In the genomic region with DNA sequence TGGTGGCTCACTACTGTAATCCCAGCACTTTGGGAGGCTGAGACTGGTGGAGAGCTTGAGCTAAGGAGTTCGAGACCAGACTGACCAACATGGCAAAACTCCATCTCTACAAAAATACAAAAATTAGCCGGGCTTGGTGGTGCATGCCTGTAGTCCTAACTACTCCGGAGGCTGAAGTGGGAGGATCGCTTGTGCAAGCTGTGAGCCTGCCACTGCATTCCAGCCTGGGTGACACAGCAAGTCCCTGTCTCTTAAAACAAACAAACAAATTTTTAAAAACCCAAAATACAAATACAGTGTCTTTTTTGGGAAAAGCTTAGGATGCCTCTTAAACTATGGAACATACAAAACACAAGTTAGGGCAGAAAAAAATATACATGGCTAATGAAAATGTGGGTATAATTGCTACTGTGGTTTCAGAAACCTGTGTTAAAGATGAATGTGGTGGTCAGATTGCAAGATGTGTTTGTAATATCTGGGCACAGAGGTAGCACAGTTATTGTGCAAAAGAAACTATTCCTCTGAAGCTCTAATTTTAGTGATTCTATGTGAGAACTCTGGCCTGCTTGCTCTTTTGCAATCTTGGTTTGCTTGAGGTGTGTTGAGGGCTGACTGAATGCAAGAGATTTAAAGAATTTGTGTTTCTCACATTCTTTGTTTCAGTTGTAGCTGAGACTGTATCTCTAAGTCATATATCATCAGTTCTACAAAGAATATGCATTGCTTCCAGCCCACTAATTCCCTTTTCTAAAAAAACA, we compare ENCODE assay signal across 20 cellular contexts. TPM values are rescaled to one million over a fixed set of nuclear protein-coding genes. Genes with fewer than 3 reads are reported as not detected.
DNase-seq lines count a peak whose midpoint lies in the region; ATAC-seq and TF ChIP-seq lines count a peak whose summit lies in the region.
"Had no signal": no experiment of that assay in that cellular context is flagged by ENCODE, and none has a peak within 500 bp of the region (broad histone marks: within the 10 kb centered on the region; RNA-seq: fewer than 3 reads in every experiment).

No MANE protein-coding gene starts in this region.

- intact Hi-C loops in CD8-positive, alpha-beta T cell (cut with DNase I, micrococcal nuclease): loop anchor here in 1 of 2 experiments (10.0 kb wide), 1 partner anchor 192 kb away; no protein-coding TSS in a partner anchor

- peak overlapping the region; percentile 31 for H3K27ac Mint-ChIP-seq in stimulated activated naive B cell treated with anti-CD40 and anti-IgM and Interleukin-4, amounts not matched to agents 10 μg/mL and 1 μg/mL and 100 μg/mL, for 72 hours
- no peak overlapping the region for H3K27ac Mint-ChIP-seq in CD8-positive, alpha-beta T cell
- H3K27ac Mint-ChIP-seq: WTC11 had no signal

- H3K4me3 ChIP-seq in SJSA1: no peak overlapping the region
- H3K4me3 ChIP-seq in fibroblast of villous mesenchyme (ENCODE audit: low read depth, low read length): no peak overlapping the region
- H3K4me3 ChIP-seq in CD8-positive, alpha-beta T cell (ENCODE audit: low read depth, low read length): no peak overlapping the region
- H3K4me3 ChIP-seq: thyroid gland had no signal

- ATAC-seq in stimulated activated naive B cell treated with anti-CD40 and anti-IgM and Interleukin-4, amounts not matched to agents 10 μg/mL and 1 μg/mL and 100 μg/mL, for 72 hours (replicated peaks): no peak
- ATAC-seq in GM21367 (IDR thresholded peaks at IDR 0.05; ENCODE audit: unreplicated experiment) (no peak), HG03432 (IDR thresholded peaks at IDR 0.05; ENCODE audit: unreplicated experiment) (no peak)
- ATAC-seq in CD8-positive, alpha-beta T cell: no peak
- ATAC-seq: WTC11 had no signal

- no peak for TF ChIP-seq CTCF in fibroblast of villous mesenchyme (IDR thresholded peaks at IDR 0.05; ENCODE audit: insufficient read depth, low read depth, low read length)
- no peak for TF ChIP-seq CTCF in CD8-positive, alpha-beta T cell (IDR thresholded peaks at IDR 0.05)

- POLR2A ChIA-PET in CD8-positive, alpha-beta T cell (lab: Charles Lee): interaction anchor here (0.9 kb wide), 1 partner anchor 21 kb away, joined by 4 read pairs; no protein-coding TSS in a partner anchor

- H3K36me3 Mint-ChIP-seq in stimulated activated naive B cell treated with anti-CD40 and anti-IgM and Interleukin-4, amounts not matched to agents 10 μg/mL and 1 μg/mL and 100 μg/mL, for 72 hours: peaks cover 6 to 17% of the 10 kb centered on the region in 2 donors
- peaks cover 3% of the 10 kb centered on the region for H3K36me3 Mint-ChIP-seq in CD8-positive, alpha-beta T cell

- H3K4me3 Mint-ChIP-seq in stimulated activated naive B cell treated with anti-CD40 and anti-IgM and Interleukin-4, amounts not matched to agents 10 μg/mL and 1 μg/mL and 100 μg/mL, for 72 hours: no peak overlapping the region
- no peak overlapping the region for H3K4me3 Mint-ChIP-seq in CD8-positive, alpha-beta T cell
- H3K4me3 Mint-ChIP-seq: H9, WTC11 had no signal

- DNase-seq in SKM-1 treated with dmso at 0.1 percent for 144 hours (lab: John Stamatoyannopoulos, UW; ENCODE audit: unreplicated experiment) (peak; percentile 12), SKM-1 (lab: John Stamatoyannopoulos, UW; ENCODE audit: unreplicated experiment) (no peak), SJSA1 (ENCODE audit: low read depth in 1 of 2, low spot score in 2 of 2) (peak; percentile 63 to 69), fibroblast of villous mesenchyme (ENCODE audit: low read depth) (peak; percentile 72)
- no peak for DNase-seq in stimulated activated naive B cell treated with anti-CD40 and anti-IgM and Interleukin-4, amounts not matched to agents 10 μg/mL and 1 μg/mL and 100 μg/mL, for 72 hours
- DNase-seq in CD8-positive, alpha-beta T cell: no peak
- DNase-seq: 8988T; activated naive CD4-positive, alpha-beta T cell treated with Interleukin-2 at 50 U/mL for 16 hours; Calu3; central memory CD4-positive, alpha-beta T cell; H9; NCI-H1417; NCI-H446; retina; stimulated activated CD4-positive, alpha-beta T cell treated with anti-CD3 and anti-CD28 coated beads, Interleukin-1b, Interleukin-23, amount 100 ng/mL, for 48 hours; thyroid gland had no signal

- peaks cover 0 to 9% of the 10 kb centered on the region in 2 donors for H3K9me3 Mint-ChIP-seq in stimulated activated naive B cell treated with anti-CD40 and anti-IgM and Interleukin-4, amounts not matched to agents 10 μg/mL and 1 μg/mL and 100 μg/mL, for 72 hours
- H3K9me3 Mint-ChIP-seq in CD8-positive, alpha-beta T cell: peaks cover 5% of the 10 kb centered on the region

- peaks cover 18 to 20% of the 10 kb centered on the region in 2 donors for H3K4me1 Mint-ChIP-seq in stimulated activated naive B cell treated with anti-CD40 and anti-IgM and Interleukin-4, amounts not matched to agents 10 μg/mL and 1 μg/mL and 100 μg/mL, for 72 hours
- H3K4me1 Mint-ChIP-seq in CD8-positive, alpha-beta T cell (ENCODE audit: low read depth): peaks cover 16% of the 10 kb centered on the region

- peaks cover 15 to 20% of the 10 kb centered on the region in 2 donors for H3K27me3 Mint-ChIP-seq in stimulated activated naive B cell treated with anti-CD40 and anti-IgM and Interleukin-4, amounts not matched to agents 10 μg/mL and 1 μg/mL and 100 μg/mL, for 72 hours
- H3K27me3 Mint-ChIP-seq in CD8-positive, alpha-beta T cell (ENCODE audit: low read depth): no peaks in the 10 kb centered on the region

- CTCF ChIA-PET in CD8-positive, alpha-beta T cell (lab: Charles Lee): interaction anchor here (1.6 to 2.3 kb wide), 2 partner anchors 13 to 99 kb away, joined by 3 to 7 read pairs; no protein-coding TSS in a partner anchor

- H3K36me3 ChIP-seq in SJSA1: no peaks in the 10 kb centered on the region
- no peaks in the 10 kb centered on the region for H3K36me3 ChIP-seq in CD8-positive, alpha-beta T cell (ENCODE audit: insufficient read depth, low read length)
- H3K36me3 ChIP-seq: thyroid gland had no signal

- no peaks in the 10 kb centered on the region for H3K27me3 ChIP-seq in SJSA1 (replicated peaks)
- H3K27me3 ChIP-seq in CD8-positive, alpha-beta T cell (ENCODE audit: insufficient read depth, low read length): no peaks in the 10 kb centered on the region
- H3K27me3 ChIP-seq: thyroid gland had no signal

- peaks cover 10% of the 10 kb centered on the region for H3K9me3 ChIP-seq in SJSA1 (replicated peaks)
- peaks cover 4% of the 10 kb centered on the region for H3K9me3 ChIP-seq in CD8-positive, alpha-beta T cell (ENCODE audit: low read length)
- H3K9me3 ChIP-seq: thyroid gland had no signal

- peak overlapping the region; percentile 12 for H3K27ac ChIP-seq in SJSA1
- H3K27ac ChIP-seq in CD8-positive, alpha-beta T cell (ENCODE audit: low read depth, low read length): no peak overlapping the region
- H3K27ac ChIP-seq: thyroid gland had no signal

- peaks cover 30% of the 10 kb centered on the region for H3K4me1 ChIP-seq in SJSA1 (replicated peaks)
- H3K4me1 ChIP-seq in CD8-positive, alpha-beta T cell (ENCODE audit: insufficient read depth, low read length): peaks cover 11% of the 10 kb centered on the region

RNA-seq across cellular contexts. Expression of gene HSPA2, which starts 3.9 kb away (rescaled TPM):
- 6.8 and 15.0 TPM in 2 replicates for total RNA-seq in SJSA1 (2014; rRNA removed; shearing (Covaris generic))
- 83.4 and 165 TPM in 2 replicates for total RNA-seq in fibroblast of villous mesenchyme
- 1 to 10 TPM; 2.1 to 2.6 TPM for total RNA-seq in CD8-positive, alpha-beta T cell

RNA-seq across cellular contexts. Expression of gene PPP1R36, which starts 13.1 kb away (rescaled TPM):
- 0.29 TPM in 1 of 2 replicates, not detected in the other for total RNA-seq in SJSA1 (2014; rRNA removed; shearing (Covaris generic))
- total RNA-seq in fibroblast of villous mesenchyme: 0.97 and 3.5 TPM in 2 replicates
- total RNA-seq in CD8-positive, alpha-beta T cell: under 1 TPM in 1 of 2 experiments, not detected in 1; 0.22 TPM
- total RNA-seq: OCI-LY7 had no signal

RNA-seq across cellular contexts. Expression of gene ZBTB1, which starts 32.1 kb away (rescaled TPM):
- 40.3 and 49.9 TPM in 2 replicates for total RNA-seq in SJSA1 (2014; rRNA removed; shearing (Covaris generic))
- total RNA-seq in fibroblast of villous mesenchyme: 52.8 and 83.8 TPM in 2 replicates
- total RNA-seq in CD8-positive, alpha-beta T cell: 100 to 1,000 TPM; 200 to 205 TPM

RNA-seq across cellular contexts. Expression of gene ZBTB25, which starts 33.0 kb away (rescaled TPM):
- 1.5 and 2.2 TPM in 2 replicates for total RNA-seq in SJSA1 (2014; rRNA removed; shearing (Covaris generic))
- 8.6 and 9.0 TPM in 2 replicates for total RNA-seq in fibroblast of villous mesenchyme
- total RNA-seq in CD8-positive, alpha-beta T cell: 10 to 100 TPM; 42.3 to 43.8 TPM

Comparison
In these comparisons a context has a peak if more than half of its experiments do, and no peak if none do; other contexts are left out.
1. DNase-seq: peak in SKM-1 treated with dmso at 0.1 percent for 144 hours (single experiment), SJSA1 (2 of 2) and fibroblast of villous mesenchyme (single experiment); none in SKM-1 (single experiment), stimulated activated naive B cell treated with anti-CD40 and anti-IgM and Interleukin-4, amounts not matched to agents 10 μg/mL and 1 μg/mL and 100 μg/mL, for 72 hours (single experiment) and CD8-positive, alpha-beta T cell (0 of 7).